ENCODE assay signal across 8 cellular contexts in genomic region chr11:693415-693831, GRCh38. TPM values are rescaled to one million over a fixed set of nuclear protein-coding genes. Genes with fewer than 3 reads are reported as not detected.
A peak's percentile ranks its signal among the peaks of the same experiment; 100 is the strongest.
DNase-seq lines count a peak whose midpoint lies in the region; ATAC-seq and TF ChIP-seq lines count a peak whose summit lies in the region.

No MANE protein-coding gene starts in this region.

- ATAC-seq in GM19467 (IDR thresholded peaks at IDR 0.05; ENCODE audit: unreplicated experiment) = no peak
- no peak for ATAC-seq in HG02973 (IDR thresholded peaks at IDR 0.05; ENCODE audit: unreplicated experiment)

- H3K4me3 ChIP-seq in fibroblast of villous mesenchyme (ENCODE audit: low read depth, low read length) (peak overlapping the region; percentile 71), thymus (ENCODE audit: low read length) (no peak overlapping the region)

- peak; percentile 55 for DNase-seq in activated CD8-positive, alpha-beta memory T cell treated with anti-CD3 and anti-CD28 coated beads, Interleukin-2, amount 50 U/mL, for 48 hours
- no peak for DNase-seq in activated CD8-positive, alpha-beta memory T cell treated with anti-CD3 and anti-CD28 coated beads, Interleukin-2, amount 50 U/mL, for 4 hours
- DNase-seq in UCSD-AML1 (lab: John Stamatoyannopoulos, UW; ENCODE audit: unreplicated experiment) (peak; percentile 44), fibroblast of villous mesenchyme (ENCODE audit: low read depth) (peak; percentile 41), NCI-H2081 treated with DMSO at 0.1 percent for 48 hours (lab: John Stamatoyannopoulos, UW) (no peak)

- no peak for TF ChIP-seq CTCF in fibroblast of villous mesenchyme (IDR thresholded peaks at IDR 0.05; ENCODE audit: insufficient read depth, low read depth, low read length)

- peaks cover 19% of the 10 kb centered on the region for H3K4me1 ChIP-seq in thymus (ENCODE audit: control insufficient read depth, insufficient read depth, low read length)

- H3K9me3 ChIP-seq in thymus (ENCODE audit: control insufficient read depth) = no peaks in the 10 kb centered on the region

- WGBS in thymus = 77% methylated on average over 13 of the region's 13 CpGs

- no peaks in the 10 kb centered on the region for H3K27me3 ChIP-seq in thymus (ENCODE audit: control insufficient read depth, insufficient read depth)

- H3K36me3 ChIP-seq in thymus (ENCODE audit: control insufficient read depth, insufficient read depth) = peaks cover 20% of the 10 kb centered on the region

- peak overlapping the region; percentile 15 for H3K27ac ChIP-seq in thymus (ENCODE audit: low read depth)

RNA-seq across cellular contexts. Expression of gene DEAF1, which starts 1.6 kb away (rescaled TPM):
- total RNA-seq in fibroblast of villous mesenchyme = 33.7 and 33.8 TPM in 2 replicates
- polyA plus RNA-seq in thymus = 27.2 TPM

RNA-seq across cellular contexts. Expression of gene TMEM80, which starts 2.2 kb away (rescaled TPM):
- total RNA-seq in fibroblast of villous mesenchyme = 13.0 and 16.8 TPM in 2 replicates
- polyA plus RNA-seq in thymus = 31.1 TPM

RNA-seq across cellular contexts. Expression of gene EPS8L2, which starts 12.6 kb away (rescaled TPM):
- 42.5 and 55.3 TPM in 2 replicates for total RNA-seq in fibroblast of villous mesenchyme
- 28.8 TPM for polyA plus RNA-seq in thymus

RNA-seq across cellular contexts. Expression of gene TALDO1, which starts 53.8 kb away (rescaled TPM):
- 142 and 148 TPM in 2 replicates for total RNA-seq in fibroblast of villous mesenchyme
- 115 TPM for polyA plus RNA-seq in thymus

RNA-seq across cellular contexts. Expression of gene DRD4, which starts 56.4 kb away (rescaled TPM):
- total RNA-seq in fibroblast of villous mesenchyme = not detected in 2 replicates
- polyA plus RNA-seq in thymus = 0.82 TPM

Comparison
In these comparisons a context has a peak if more than half of its experiments do, and no peak if none do; other contexts are left out.
1. DNase-seq: peak in activated CD8-positive, alpha-beta memory T cell treated with anti-CD3 and anti-CD28 coated beads, Interleukin-2, amount 50 U/mL, for 48 hours (single experiment), UCSD-AML1 (single experiment) and fibroblast of villous mesenchyme (single experiment); none in activated CD8-positive, alpha-beta memory T cell treated with anti-CD3 and anti-CD28 coated beads, Interleukin-2, amount 50 U/mL, for 4 hours (single experiment) and NCI-H2081 treated with DMSO at 0.1 percent for 48 hours (single experiment).